10 cellular contexts compared by ENCODE assay signal in genomic region chr2:27053776-27054175, GRCh38.
"Had no signal": no experiment of that assay in that cellular context is flagged by ENCODE, and none has a peak within 500 bp of the region (broad histone marks: within the 10 kb centered on the region; RNA-seq: fewer than 3 reads in every experiment).

No MANE protein-coding gene starts in this region.

- H3K4me3 Mint-ChIP-seq: activated CD4-positive, alpha-beta T cell treated with anti-CD3 and anti-CD28 coated beads for 36 hours; activated CD8-positive, alpha-beta T cell treated with anti-CD3 and anti-CD28 coated beads for 36 hours had no signal

- H3K27ac Mint-ChIP-seq: activated CD4-positive, alpha-beta T cell treated with anti-CD3 and anti-CD28 coated beads for 36 hours; activated CD8-positive, alpha-beta T cell treated with anti-CD3 and anti-CD28 coated beads for 36 hours had no signal

- H3K9me3 Mint-ChIP-seq: activated CD8-positive, alpha-beta T cell treated with anti-CD3 and anti-CD28 coated beads for 36 hours had no signal

- DNase-seq: activated CD4-positive, alpha-beta T cell treated with anti-CD3 and anti-CD28 coated beads for 36 hours; activated CD8-positive, alpha-beta T cell treated with anti-CD3 and anti-CD28 coated beads for 36 hours; activated gamma-delta T cell treated with Interleukin-2 at 50 U/mL for 16 hours; activated T-cell treated with anti-CD3 and anti-CD28 coated beads, Interleukin-2, amount 50 U/mL, for 48 hours; hippocampal formation; kidney; left ventricle myocardium inferior; stimulated activated CD4-positive, alpha-beta T cell treated with anti-CD3 and anti-CD28 coated beads, Interleukin-1b, Interleukin-23, amount 100 ng/mL, for 48 hours; thyroid gland had no signal

- ATAC-seq: activated CD4-positive, alpha-beta T cell treated with anti-CD3 and anti-CD28 coated beads for 36 hours; activated CD8-positive, alpha-beta T cell treated with anti-CD3 and anti-CD28 coated beads for 36 hours; sciatic nerve had no signal
